7 cellular contexts compared by ENCODE assay signal in genomic region chr18:2971741-2972552, GRCh38. TPM values are rescaled to one million over a fixed set of nuclear protein-coding genes. Genes with fewer than 3 reads are reported as not detected.
DNase-seq lines count a peak whose midpoint lies in the region; ATAC-seq and TF ChIP-seq lines count a peak whose summit lies in the region.

No MANE protein-coding gene starts in this region.

- peak overlapping the region; percentile 11 to 70 (median 44) for H3K27ac ChIP-seq in esophagus muscularis mucosa (replicated peaks in 1 of 4)

- TF ChIP-seq EP300 in esophagus muscularis mucosa (IDR thresholded peaks at IDR 0.05), result no peak

- H3K9me3 Mint-ChIP-seq in activated CD8-positive, alpha-beta T cell treated with anti-CD3 and anti-CD28 coated beads, Interleukin-2, amount 10 ng/mL, durations not matched to agents 7 days and 5 days (ENCODE audit: insufficient read depth), result no peaks in the 10 kb centered on the region

- peak; percentile 86 for DNase-seq in activated CD8-positive, alpha-beta T cell treated with anti-CD3 and anti-CD28 coated beads, Interleukin-2, amount 10 ng/mL, durations not matched to agents 7 days and 5 days
- peak; percentile 93 for DNase-seq in esophagus muscularis mucosa (ENCODE audit: extremely low spot score)
- no peak for DNase-seq in sciatic nerve (ENCODE audit: low spot score)
- no peak for DNase-seq in NCI-H2081 treated with DMSO at 0.1 percent for 48 hours (lab: John Stamatoyannopoulos, UW)
- no peak for DNase-seq in NCI-H2227 (lab: John Stamatoyannopoulos, UW; ENCODE audit: unreplicated experiment)

- peaks cover 91% of the 10 kb centered on the region for H3K4me1 Mint-ChIP-seq in activated CD8-positive, alpha-beta T cell treated with anti-CD3 and anti-CD28 coated beads, Interleukin-2, amount 10 ng/mL, durations not matched to agents 7 days and 5 days (ENCODE audit: low read depth)

- intact Hi-C loops in esophagus muscularis mucosa (cut with DNase I), result no loop called here
- intact Hi-C loops in sciatic nerve (cut with DNase I), result no loop called here

- H3K9me3 ChIP-seq in esophagus muscularis mucosa, result no peaks in the 10 kb centered on the region

- TF ChIP-seq POLR2A in esophagus muscularis mucosa (IDR thresholded peaks at IDR 0.05; ENCODE audit: low read depth), result no peak

- H3K36me3 Mint-ChIP-seq in activated CD8-positive, alpha-beta T cell treated with anti-CD3 and anti-CD28 coated beads, Interleukin-2, amount 10 ng/mL, durations not matched to agents 7 days and 5 days (ENCODE audit: low read depth), result peaks cover 72% of the 10 kb centered on the region

- POLR2A ChIA-PET in activated CD8-positive, alpha-beta T cell treated with anti-CD3 and anti-CD28 coated beads, Interleukin-2, amount 10 ng/mL, durations not matched to agents 7 days and 5 days (lab: Charles Lee), result interaction anchor here (0.7 to 7.3 kb wide), 5 partner anchors 11 to 276 kb away, joined by 3 to 98 read pairs (median 12); partner anchors contain the start of gene MYL12A

- ATAC-seq in GM19397 (IDR thresholded peaks at IDR 0.05; ENCODE audit: unreplicated experiment), result peak; percentile 89
- ATAC-seq in HG03442 (IDR thresholded peaks at IDR 0.05; ENCODE audit: unreplicated experiment), result peak; percentile 77
- ATAC-seq in activated CD8-positive, alpha-beta T cell treated with anti-CD3 and anti-CD28 coated beads, Interleukin-2, amount 10 ng/mL, durations not matched to agents 7 days and 5 days, result peak; percentile 75
- ATAC-seq in sciatic nerve, result peak; percentile 65

- 78% methylated on average over 18 of the region's 18 CpGs for WGBS in esophagus muscularis mucosa

- H3K27me3 Mint-ChIP-seq in activated CD8-positive, alpha-beta T cell treated with anti-CD3 and anti-CD28 coated beads, Interleukin-2, amount 10 ng/mL, durations not matched to agents 7 days and 5 days (ENCODE audit: low read depth), result no peaks in the 10 kb centered on the region

- CTCF ChIA-PET in activated CD8-positive, alpha-beta T cell treated with anti-CD3 and anti-CD28 coated beads, Interleukin-2, amount 10 ng/mL, durations not matched to agents 7 days and 5 days (lab: Charles Lee), result interaction anchor here (1.0 to 8.2 kb wide), 13 partner anchors 8 to 276 kb away, joined by 3 to 84 read pairs (median 7); no protein-coding TSS in a partner anchor

- no peaks in the 10 kb centered on the region for H3K27me3 ChIP-seq in esophagus muscularis mucosa

- H3K27ac Mint-ChIP-seq in activated CD8-positive, alpha-beta T cell treated with anti-CD3 and anti-CD28 coated beads, Interleukin-2, amount 10 ng/mL, durations not matched to agents 7 days and 5 days, result peak overlapping the region; percentile 96

- H3K4me3 Mint-ChIP-seq in activated CD8-positive, alpha-beta T cell treated with anti-CD3 and anti-CD28 coated beads, Interleukin-2, amount 10 ng/mL, durations not matched to agents 7 days and 5 days, result peak overlapping the region; percentile 76

- H3K4me3 ChIP-seq in esophagus muscularis mucosa, result peak overlapping the region; percentile 5 to 33 (median 18)

- no peaks in the 10 kb centered on the region for H3K36me3 ChIP-seq in esophagus muscularis mucosa

- peaks cover 67 to 86% (median 75%) of the 10 kb centered on the region in 4 donors for H3K4me1 ChIP-seq in esophagus muscularis mucosa

- TF ChIP-seq CTCF in esophagus muscularis mucosa (IDR thresholded peaks at IDR 0.05), result no peak

RNA-seq across cellular contexts. Expression of gene LPIN2, which starts 41.0 kb away (rescaled TPM):
- 10 to 100 TPM; 77.5 TPM for total RNA-seq in activated CD8-positive, alpha-beta T cell treated with anti-CD3 and anti-CD28 coated beads, Interleukin-2, amount 10 ng/mL, durations not matched to agents 7 days and 5 days
- total RNA-seq in esophagus muscularis mucosa, result 10 to 100 TPM; 15.4 to 26.9 (median 24.8) TPM
- total RNA-seq in sciatic nerve, result 40.3 TPM

Comparison
In these comparisons a context has a peak if more than half of its experiments do, and no peak if none do; other contexts are left out.
1. DNase-seq: peak in activated CD8-positive, alpha-beta T cell treated with anti-CD3 and anti-CD28 coated beads, Interleukin-2, amount 10 ng/mL, durations not matched to agents 7 days and 5 days (single experiment) and esophagus muscularis mucosa (single experiment); none in sciatic nerve (single experiment), NCI-H2081 treated with DMSO at 0.1 percent for 48 hours (single experiment) and NCI-H2227 (single experiment).
2. Peak in every context shown above with its lines, with median percentiles within 50 percentile points of each other: ATAC-seq.